Comparison of ENCODE assay signal across 9 cellular contexts in the genomic region with DNA sequence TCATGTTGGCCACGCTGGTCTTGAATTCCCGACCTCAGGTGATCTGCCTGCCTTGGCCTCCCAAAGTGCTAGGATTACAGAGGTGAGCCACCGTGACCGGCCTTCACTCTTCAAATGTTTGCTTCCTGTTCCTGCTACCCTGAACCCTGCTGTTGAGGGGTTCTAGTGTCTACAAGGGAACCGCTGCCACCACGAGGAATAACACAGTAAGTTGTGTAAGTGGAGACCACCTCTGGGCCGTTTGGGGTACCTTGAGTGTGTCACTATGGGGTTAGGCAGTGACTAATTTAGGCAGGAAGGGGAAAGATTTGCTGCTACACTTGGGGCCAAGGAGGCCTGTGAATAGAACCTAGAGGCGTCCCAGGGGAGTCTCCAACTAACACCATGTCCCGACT. TPM values are rescaled to one million over a fixed set of nuclear protein-coding genes. Genes with fewer than 3 reads are reported as not detected.
DNase-seq lines count a peak whose midpoint lies in the region; ATAC-seq and TF ChIP-seq lines count a peak whose summit lies in the region.
"Had no signal": no experiment of that assay in that cellular context is flagged by ENCODE, and none has a peak within 500 bp of the region (broad histone marks: within the 10 kb centered on the region; RNA-seq: fewer than 3 reads in every experiment).

No MANE protein-coding gene starts in this region.

- H3K14ac ChIP-seq in mesenchymal stem cell (ENCODE audit: low read length in 2 of 2): no peak overlapping the region

- peak overlapping the region; percentile 91 to 93 (median 93) for H3K4me3 ChIP-seq in breast epithelium
- peak overlapping the region in 1 of 2 experiments; percentile 78 for H3K4me3 ChIP-seq in mesenchymal stem cell (ENCODE audit: insufficient read depth in 1 of 2, low read depth in 1 of 2, low read length in 2 of 2)
- H3K4me3 ChIP-seq in upper lobe of left lung: peak overlapping the region in 2 of 4 donors; percentile 73 to 83

- H3K36me3 Mint-ChIP-seq in activated naive CD4-positive, alpha-beta T cell treated with anti-CD3 and anti-CD28 coated beads, Interleukin-2, amount 50 U/mL, for 24 hours: no peaks in the 10 kb centered on the region
- peaks cover 5 to 8% of the 10 kb centered on the region in 2 donors for H3K36me3 Mint-ChIP-seq in activated naive CD4-positive, alpha-beta T cell treated with anti-CD3 and anti-CD28 coated beads, Interleukin-2, amount 50 U/mL, for 72 hours

- no peak overlapping the region for H2BK120ac ChIP-seq in mesenchymal stem cell (ENCODE audit: low read depth, low read length)

- H3K4me2 ChIP-seq in mesenchymal stem cell (ENCODE audit: low read length, poor library complexity, severe bottlenecking): no peak overlapping the region

- no peaks in the 10 kb centered on the region for H3K27me3 ChIP-seq in breast epithelium
- H3K27me3 ChIP-seq in mesenchymal stem cell (ENCODE audit: control insufficient read depth in 1 of 2, insufficient read depth in 1 of 2, low read length in 2 of 2): no peaks in the 10 kb centered on the region
- no peaks in the 10 kb centered on the region for H3K27me3 ChIP-seq in upper lobe of left lung

- no peak overlapping the region for H2AK5ac ChIP-seq in mesenchymal stem cell (ENCODE audit: low read length, severe bottlenecking)

- H3K79me1 ChIP-seq in mesenchymal stem cell (replicated peaks; ENCODE audit: low read length, poor library complexity, severe bottlenecking): peaks cover 2% of the 10 kb centered on the region

- TF ChIP-seq CTCF in breast epithelium (IDR thresholded peaks at IDR 0.05) (no peak), upper lobe of left lung (IDR thresholded peaks at IDR 0.05) (no peak)

- no peak for ATAC-seq in activated naive CD4-positive, alpha-beta T cell treated with anti-CD3 and anti-CD28 coated beads, Interleukin-2, amount 50 U/mL, for 72 hours
- ATAC-seq in upper lobe of left lung (ENCODE audit: low FRiP score in 2 of 2) (no peak), GM21447 (IDR thresholded peaks at IDR 0.05; ENCODE audit: unreplicated experiment) (no peak)

- peak overlapping the region; percentile 97 for H3K9ac ChIP-seq in mesenchymal stem cell (ENCODE audit: low read length)

- H3K4me1 Mint-ChIP-seq in activated naive CD4-positive, alpha-beta T cell treated with anti-CD3 and anti-CD28 coated beads, Interleukin-2, amount 50 U/mL, for 24 hours: peaks cover 31% of the 10 kb centered on the region

- peak overlapping the region; percentile 75 to 95 for H3K18ac ChIP-seq in mesenchymal stem cell (ENCODE audit: low read depth in 1 of 2, low read length in 2 of 2)

- peak overlapping the region; percentile 58 for H4K8ac ChIP-seq in mesenchymal stem cell (ENCODE audit: low read length)

- no peaks in the 10 kb centered on the region for H3K36me3 ChIP-seq in breast epithelium
- peaks cover 0 to 2% of the 10 kb centered on the region in 2 experiments for H3K36me3 ChIP-seq in mesenchymal stem cell (ENCODE audit: control insufficient read depth in 1 of 2, insufficient read depth in 2 of 2, low read depth in 1 of 2, low read length in 2 of 2)
- H3K36me3 ChIP-seq in upper lobe of left lung: no peaks in the 10 kb centered on the region

- H3K4ac ChIP-seq in mesenchymal stem cell (ENCODE audit: low read depth in 1 of 2, low read length in 2 of 2): no peak overlapping the region

- WGBS in mesenchymal stem cell: 79% methylated on average over 9 of the region's 9 CpGs
- 56 to 64% methylated on average over 8 to 9 of the region's 9 CpGs for WGBS in upper lobe of left lung, 2 donors

- H2AFZ ChIP-seq in mesenchymal stem cell (ENCODE audit: low read depth, low read length): no peak overlapping the region

- H2BK5ac ChIP-seq in mesenchymal stem cell (ENCODE audit: low read depth, low read length, poor library complexity, severe bottlenecking): no peak overlapping the region

- no peak for DNase-seq in activated naive CD4-positive, alpha-beta T cell treated with anti-CD3 and anti-CD28 coated beads, Interleukin-2, amount 50 U/mL, for 72 hours (ENCODE audit: low spot score in 2 of 2)
- DNase-seq in breast epithelium (ENCODE audit: low spot score in 2 of 2): no peak
- peak; percentile 18 for DNase-seq in mesenchymal stem cell
- DNase-seq in upper lobe of left lung: no peak
- DNase-seq in NCI-H510A (lab: John Stamatoyannopoulos, UW): no peak
- no peak for DNase-seq in dermis blood vessel endothelial cell

- no peak for TF ChIP-seq EP300 in upper lobe of left lung (IDR thresholded peaks at IDR 0.05)

- H3K4me3 Mint-ChIP-seq in activated naive CD4-positive, alpha-beta T cell treated with anti-CD3 and anti-CD28 coated beads, Interleukin-2, amount 50 U/mL, for 24 hours: peak overlapping the region; percentile 96

- H3K4me1 ChIP-seq in breast epithelium: peaks cover 0 to 9% of the 10 kb centered on the region in 2 donors
- H3K4me1 ChIP-seq in mesenchymal stem cell (ENCODE audit: control insufficient read depth, insufficient read depth, low read depth, low read length): peaks cover 20% of the 10 kb centered on the region
- peaks cover 21 to 46% (median 32%) of the 10 kb centered on the region in 4 donors for H3K4me1 ChIP-seq in upper lobe of left lung

- no peak overlapping the region for H2BK12ac ChIP-seq in mesenchymal stem cell (ENCODE audit: low read length in 2 of 2)

- no peak overlapping the region for H3K23ac ChIP-seq in mesenchymal stem cell (ENCODE audit: low read length in 2 of 2)

- H3K27me3 Mint-ChIP-seq in activated naive CD4-positive, alpha-beta T cell treated with anti-CD3 and anti-CD28 coated beads, Interleukin-2, amount 50 U/mL, for 24 hours: no peaks in the 10 kb centered on the region

- intact Hi-C loops in breast epithelium (cut with DNase I; ENCODE audit: low total_unique reads): no loop called here

- TF ChIP-seq POLR2A in breast epithelium (IDR thresholded peaks at IDR 0.05): no peak
- TF ChIP-seq POLR2A in upper lobe of left lung (IDR thresholded peaks at IDR 0.05): no peak

- H3K27ac ChIP-seq in breast epithelium (peak overlapping the region; percentile 95 to 100), mesenchymal stem cell (ENCODE audit: low read length, poor library complexity, severe bottlenecking) (no peak overlapping the region), upper lobe of left lung (peak overlapping the region; percentile 91 to 98 (median 96))

- H2BK15ac ChIP-seq in mesenchymal stem cell (ENCODE audit: low read depth, poor library complexity, severe bottlenecking): no peak overlapping the region

- H3K9me3 ChIP-seq in breast epithelium (no peaks in the 10 kb centered on the region), mesenchymal stem cell (ENCODE audit: control insufficient read depth, low read length) (no peaks in the 10 kb centered on the region), upper lobe of left lung (no peaks in the 10 kb centered on the region)

- H4K91ac ChIP-seq in mesenchymal stem cell (ENCODE audit: low read length): no peak overlapping the region

- H3K9me3 Mint-ChIP-seq in activated naive CD4-positive, alpha-beta T cell treated with anti-CD3 and anti-CD28 coated beads, Interleukin-2, amount 50 U/mL, for 24 hours: no peaks in the 10 kb centered on the region
- H3K9me3 Mint-ChIP-seq in activated naive CD4-positive, alpha-beta T cell treated with anti-CD3 and anti-CD28 coated beads, Interleukin-2, amount 50 U/mL, for 72 hours: no peaks in the 10 kb centered on the region

- H3K27ac Mint-ChIP-seq in activated naive CD4-positive, alpha-beta T cell treated with anti-CD3 and anti-CD28 coated beads, Interleukin-2, amount 50 U/mL, for 24 hours: no peak overlapping the region
- H3K27ac Mint-ChIP-seq in activated naive CD4-positive, alpha-beta T cell treated with anti-CD3 and anti-CD28 coated beads, Interleukin-2, amount 50 U/mL, for 72 hours: peak overlapping the region in 1 of 2 donors; percentile 98

RNA-seq across cellular contexts. Expression of gene MYADM, which starts 2.2 kb away (rescaled TPM):
- 10 to 100 TPM; 33.1 to 89.8 TPM for total RNA-seq in activated naive CD4-positive, alpha-beta T cell treated with anti-CD3 and anti-CD28 coated beads, Interleukin-2, amount 50 U/mL, for 72 hours
- total RNA-seq in breast epithelium: 10 to 100 TPM; 30.2 to 54.6 (median 41.9) TPM
- 318 TPM for polyA plus RNA-seq in mesenchymal stem cell (2013, experiment 1 of 2)
- 307 TPM for polyA plus RNA-seq in mesenchymal stem cell (2013, experiment 2 of 2)
- total RNA-seq in upper lobe of left lung: 100 to 1,000 TPM in 4 of 6 donors, 10 to 100 TPM in 2; 31.4 to 312 (median 145) TPM
- total RNA-seq in dermis blood vessel endothelial cell: 7.7 and 17.8 TPM in 2 replicates

RNA-seq across cellular contexts. Expression of gene PRKCG, which starts 16.5 kb away (rescaled TPM):
- under 1 TPM in 1 of 2 donors, not detected in 1; 0.10 TPM for total RNA-seq in activated naive CD4-positive, alpha-beta T cell treated with anti-CD3 and anti-CD28 coated beads, Interleukin-2, amount 50 U/mL, for 72 hours
- not detected for total RNA-seq in breast epithelium
- 0.03 TPM for polyA plus RNA-seq in mesenchymal stem cell (2013, experiment 1 of 2)
- 0.05 TPM for polyA plus RNA-seq in mesenchymal stem cell (2013, experiment 2 of 2)
- total RNA-seq in upper lobe of left lung: 1 to 10 TPM in 1 of 6 donors, under 1 TPM in 2, not detected in 3; 0.17 to 1.0 (median 0.39) TPM
- 0.17 TPM in 1 of 2 replicates, not detected in the other for total RNA-seq in dermis blood vessel endothelial cell
- total RNA-seq: RPMI7951 had no signal

RNA-seq across cellular contexts. Expression of gene NLRP12, which starts 41.4 kb away (rescaled TPM):
- total RNA-seq in activated naive CD4-positive, alpha-beta T cell treated with anti-CD3 and anti-CD28 coated beads, Interleukin-2, amount 50 U/mL, for 72 hours: not detected
- total RNA-seq in breast epithelium: 1 to 10 TPM in 1 of 3 donors, under 1 TPM in 2; 0.32 to 1.2 (median 0.66) TPM
- not detected for polyA plus RNA-seq in mesenchymal stem cell (2013, experiment 1 of 2)
- polyA plus RNA-seq in mesenchymal stem cell (2013, experiment 2 of 2): not detected
- total RNA-seq in upper lobe of left lung: 10 to 100 TPM in 1 of 6 donors, 1 to 10 TPM in 5; 3.1 to 10.3 (median 6.7) TPM
- total RNA-seq in dermis blood vessel endothelial cell: 2.8 and 3.4 TPM in 2 replicates
- total RNA-seq: RPMI7951 had no signal

RNA-seq across cellular contexts. Expression of gene CACNG7, which starts 43.6 kb away (rescaled TPM):
- not detected for total RNA-seq in activated naive CD4-positive, alpha-beta T cell treated with anti-CD3 and anti-CD28 coated beads, Interleukin-2, amount 50 U/mL, for 72 hours
- total RNA-seq in breast epithelium (not detected), upper lobe of left lung (not detected), dermis blood vessel endothelial cell (not detected in 2 replicates)
- polyA plus RNA-seq in mesenchymal stem cell (2013, experiment 1 of 2): 0.03 TPM
- 0.03 TPM for polyA plus RNA-seq in mesenchymal stem cell (2013, experiment 2 of 2)
- total RNA-seq: RPMI7951 had no signal
